ENCODE assay signal across 8 cellular contexts in the genomic region with DNA sequence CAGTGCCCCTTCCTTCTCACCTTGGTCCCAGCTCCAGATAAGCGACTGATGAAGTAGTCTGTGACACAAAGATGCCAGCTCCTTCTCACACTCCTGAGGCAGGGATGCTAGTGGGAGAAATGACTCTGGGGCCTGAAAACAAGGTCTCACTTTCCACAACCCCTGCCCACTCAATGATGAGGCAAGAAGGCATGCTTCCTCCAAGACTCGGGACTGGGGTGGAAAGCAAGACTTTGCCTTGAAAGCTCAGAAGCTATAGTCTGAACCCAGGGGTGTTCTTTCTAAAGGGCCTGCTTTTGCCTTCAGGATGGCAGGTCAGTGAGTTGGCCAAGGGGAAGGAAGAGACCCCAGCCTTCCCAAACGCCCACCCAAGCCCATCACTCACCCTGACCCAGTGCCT. TPM values are rescaled to one million over a fixed set of nuclear protein-coding genes. Genes with fewer than 3 reads are reported as not detected.
DNase-seq lines count a peak whose midpoint lies in the region; ATAC-seq and TF ChIP-seq lines count a peak whose summit lies in the region.

No MANE protein-coding gene starts in this region.

- peak overlapping the region; percentile 78 for H3K4me3 ChIP-seq in OCI-LY7 (ENCODE audit: low read depth, low read length, poor library complexity, severe bottlenecking)
- H3K4me3 ChIP-seq in epithelial cell of proximal tubule (ENCODE audit: low read depth, low read length), result peak overlapping the region; percentile 79

- H3K27ac Mint-ChIP-seq in CD4-positive, alpha-beta T cell, result peak overlapping the region; percentile 14
- no peak overlapping the region for H3K27ac Mint-ChIP-seq in osteocyte (ENCODE audit: unreplicated experiment)

- no peaks in the 10 kb centered on the region for H3K9me2 ChIP-seq in OCI-LY7 (ENCODE audit: insufficient read depth, low read length)

- no peak for ATAC-seq in CD4-positive, alpha-beta T cell (ENCODE audit: poor library complexity)
- ATAC-seq in GM19035 (IDR thresholded peaks at IDR 0.05; ENCODE audit: unreplicated experiment), result no peak

- H3K9me3 Mint-ChIP-seq in CD4-positive, alpha-beta T cell, result no peaks in the 10 kb centered on the region
- no peaks in the 10 kb centered on the region for H3K9me3 Mint-ChIP-seq in osteocyte (ENCODE audit: unreplicated experiment)

- no peaks in the 10 kb centered on the region for H3K27me3 Mint-ChIP-seq in CD4-positive, alpha-beta T cell
- H3K27me3 Mint-ChIP-seq in osteocyte (ENCODE audit: unreplicated experiment), result no peaks in the 10 kb centered on the region

- DNase-seq in CD4-positive, alpha-beta T cell, result no peak
- DNase-seq in OCI-LY7 (ENCODE audit: low spot score) (no peak), epithelial cell of proximal tubule (ENCODE audit: low read depth) (no peak), osteocyte (ENCODE audit: extremely low spot score, unreplicated experiment) (no peak), NCI-H1930 (lab: John Stamatoyannopoulos, UW) (no peak), NCI-H2029 treated with DMSO at 0.1 percent for 48 hours (lab: John Stamatoyannopoulos, UW) (no peak), GM19240 (ENCODE audit: insufficient read length, low spot score) (no peak)

- no peaks in the 10 kb centered on the region for H3K9me3 ChIP-seq in CD4-positive, alpha-beta T cell (ENCODE audit: control insufficient read depth, low read length)
- no peaks in the 10 kb centered on the region for H3K9me3 ChIP-seq in OCI-LY7 (ENCODE audit: low read length)

- H3K36me3 Mint-ChIP-seq in CD4-positive, alpha-beta T cell (ENCODE audit: low read depth), result peaks cover 56% of the 10 kb centered on the region
- peaks cover 16% of the 10 kb centered on the region for H3K36me3 Mint-ChIP-seq in osteocyte (ENCODE audit: unreplicated experiment)

- no peak overlapping the region for H3K27ac ChIP-seq in CD4-positive, alpha-beta T cell (ENCODE audit: low read depth, low read length)
- no peak overlapping the region for H3K27ac ChIP-seq in OCI-LY7 (ENCODE audit: low read depth, low read length, poor library complexity, severe bottlenecking)

- intact Hi-C loops in CD4-positive, alpha-beta T cell (cut with DNase I, micrococcal nuclease), result loop anchor here in 1 of 2 experiments (2.0 to 5.0 kb wide), 2 partner anchors 15 to 396 kb away; no protein-coding TSS in a partner anchor
- intact Hi-C loops in OCI-LY7 (cut with micrococcal nuclease; ENCODE audit: unreplicated experiment), result no loop called here

- peak overlapping the region; percentile 99 for H3K4me3 Mint-ChIP-seq in CD4-positive, alpha-beta T cell
- peak overlapping the region; percentile 99 for H3K4me3 Mint-ChIP-seq in osteocyte (ENCODE audit: unreplicated experiment)

- H3K4me1 Mint-ChIP-seq in CD4-positive, alpha-beta T cell (ENCODE audit: low read depth), result peaks cover 26% of the 10 kb centered on the region
- peaks cover 30% of the 10 kb centered on the region for H3K4me1 Mint-ChIP-seq in osteocyte (ENCODE audit: unreplicated experiment)

- peaks cover 28% of the 10 kb centered on the region for H3K79me2 ChIP-seq in OCI-LY7 (ENCODE audit: insufficient read depth, low read depth, low read length)

- POLR2A ChIA-PET in CD4-positive, alpha-beta T cell (lab: Charles Lee), result interaction anchor here (0.7 to 6.9 kb wide), 10 partner anchors 9 to 90 kb away, joined by 3 to 169 read pairs (median 16); a partner anchor contains a TSS
- POLR2A ChIA-PET in OCI-LY7 (lab: Charles Lee), result interaction anchor here (1.3 to 5.1 kb wide), 5 partner anchors 9 to 104 kb away, joined by 4 to 25 read pairs (median 9); a partner anchor contains a TSS

- BruUV-seq in OCI-LY7 (replicated peaks; lab: Mats Ljungman, UMichigan), result no TSS peak

- H3K36me3 ChIP-seq in OCI-LY7 (ENCODE audit: insufficient read depth, low read length), result peaks cover 44% of the 10 kb centered on the region

- H3K27me3 ChIP-seq in CD4-positive, alpha-beta T cell (ENCODE audit: control insufficient read depth, insufficient read depth, low read length), result no peaks in the 10 kb centered on the region

- H3K4me2 ChIP-seq in OCI-LY7 (ENCODE audit: low read length), result peak overlapping the region; percentile 90

- peaks cover 18% of the 10 kb centered on the region for H3K4me1 ChIP-seq in OCI-LY7 (ENCODE audit: insufficient read depth, low read length, poor library complexity, severe bottlenecking)

- CTCF ChIA-PET in CD4-positive, alpha-beta T cell (lab: Charles Lee), result interaction anchor here (0.6 to 4.6 kb wide), 9 partner anchors 9 to 110 kb away, joined by 3 to 61 read pairs (median 5); a partner anchor contains a TSS
- CTCF ChIA-PET in OCI-LY7 (lab: Charles Lee; ENCODE audit: unreplicated experiment), result interaction anchor here (4.1 kb wide), 1 partner anchor 49 kb away, joined by 18 read pairs; a partner anchor contains a TSS

- no peak for TF ChIP-seq CTCF in CD4-positive, alpha-beta T cell (IDR thresholded peaks at IDR 0.05)
- TF ChIP-seq CTCF in OCI-LY7 (conservative IDR thresholded peaks at IDR 0.05; ENCODE audit: low read length) (no peak), epithelial cell of proximal tubule (conservative IDR thresholded peaks at IDR 0.05; ENCODE audit: low read depth, low read length) (no peak), osteocyte (IDR thresholded peaks at IDR 0.05) (no peak)

- no peak overlapping the region for H2AFZ ChIP-seq in OCI-LY7 (ENCODE audit: low read length)

- H4K20me1 ChIP-seq in OCI-LY7 (ENCODE audit: insufficient read depth, low read length), result no peaks in the 10 kb centered on the region

RNA-seq across cellular contexts. Expression of a gene that starts 1.4 kb away (rescaled TPM):
- total RNA-seq in CD4-positive, alpha-beta T cell, result 10 to 100 TPM; 10.2 to 12.4 TPM
- total RNA-seq in OCI-LY7 (2014; rRNA removed; shearing (Covaris generic)), result 52.3 and 53.0 TPM in 2 replicates
- total RNA-seq in OCI-LY7 (2022) (42.5 and 52.0 TPM in 2 replicates), epithelial cell of proximal tubule (3.9 and 5.8 TPM in 2 replicates), osteocyte (20.6 TPM in 2 replicates)

RNA-seq across cellular contexts. Expression of a gene that starts 1.4 kb away (rescaled TPM):
- total RNA-seq in CD4-positive, alpha-beta T cell, result 10 to 100 TPM; 20.6 to 26.1 TPM
- 34.6 and 49.5 TPM in 2 replicates for total RNA-seq in OCI-LY7 (2014; rRNA removed; shearing (Covaris generic))
- total RNA-seq in OCI-LY7 (2022) (31.5 and 37.4 TPM in 2 replicates), epithelial cell of proximal tubule (13.5 and 20.9 TPM in 2 replicates), osteocyte (24.2 and 24.3 TPM in 2 replicates)

RNA-seq across cellular contexts. Expression of a gene that starts 9.0 kb away (rescaled TPM):
- 10 to 100 TPM; 39.5 to 44.3 TPM for total RNA-seq in CD4-positive, alpha-beta T cell
- total RNA-seq in OCI-LY7 (2014; rRNA removed; shearing (Covaris generic)), result 46.1 and 85.7 TPM in 2 replicates
- total RNA-seq in OCI-LY7 (2022), result 90.0 and 102 TPM in 2 replicates
- 34.2 and 61.1 TPM in 2 replicates for total RNA-seq in epithelial cell of proximal tubule
- 61.5 and 67.5 TPM in 2 replicates for total RNA-seq in osteocyte

RNA-seq across cellular contexts. Expression of a gene that starts 16.2 kb away (rescaled TPM):
- 10 to 100 TPM; 47.6 to 48.6 TPM for total RNA-seq in CD4-positive, alpha-beta T cell
- 46.9 and 51.3 TPM in 2 replicates for total RNA-seq in OCI-LY7 (2014; rRNA removed; shearing (Covaris generic))
- total RNA-seq in OCI-LY7 (2022) (50.1 and 52.7 TPM in 2 replicates), epithelial cell of proximal tubule (63.1 and 83.1 TPM in 2 replicates), osteocyte (55.9 and 59.5 TPM in 2 replicates)

RNA-seq across cellular contexts. Expression of a gene that starts 18.0 kb away (rescaled TPM):
- not detected for total RNA-seq in CD4-positive, alpha-beta T cell
- not detected in 2 replicates for total RNA-seq in OCI-LY7 (2014; rRNA removed; shearing (Covaris generic))
- total RNA-seq in OCI-LY7 (2022) (not detected in 2 replicates), epithelial cell of proximal tubule (1.3 and 1.7 TPM in 2 replicates), osteocyte (1.0 and 1.1 TPM in 2 replicates)
